17 cellular contexts compared by ENCODE assay signal in genomic region chr11:73200256-73200655, GRCh38. TPM values are rescaled to one million over a fixed set of nuclear protein-coding genes. Genes with fewer than 3 reads are reported as not detected.
DNase-seq lines count a peak whose midpoint lies in the region; ATAC-seq, FAIRE-seq and TF ChIP-seq lines count a peak whose summit lies in the region.
"Had no signal": no experiment of that assay in that cellular context is flagged by ENCODE, and none has a peak within 500 bp of the region (broad histone marks: within the 10 kb centered on the region; RNA-seq: fewer than 3 reads in every experiment).

No MANE protein-coding gene starts in this region.

- no peak overlapping the region for H3K14ac ChIP-seq in H1 (ENCODE audit: insufficient read length)

- peak overlapping the region in 1 of 2 donors; percentile 35 for H3K4me3 Mint-ChIP-seq in CD14-positive monocyte
- H3K4me3 Mint-ChIP-seq: activated naive CD8-positive, alpha-beta T cell had no signal

- H3K79me2 ChIP-seq in H1 (ENCODE audit: control insufficient read depth in 1 of 2, insufficient read depth in 2 of 2, low read length in 2 of 2) = no peaks in the 10 kb centered on the region

- peak overlapping the region; percentile 19; the same call in 1 of the 2 replicates for H4K8ac ChIP-seq in H1 (ENCODE audit: extremely low read depth, insufficient read depth, low read length)

- no peaks in the 10 kb centered on the region for H3K79me1 ChIP-seq in H1 (ENCODE audit: low read depth, low read length)

- no peak overlapping the region for H3K9ac ChIP-seq in HUES6 (ENCODE audit: low read length)
- peak overlapping the region in 3 of 4 experiments; percentile 4 to 52 (median 15); a peak in 4 of 7 replicates for H3K9ac ChIP-seq in H1 (replicated peaks in 1 of 4; ENCODE audit: extremely low read depth in 1 of 4, low read depth in 3 of 4, low read length in 3 of 4)

- H3K4me3 ChIP-seq in HUES6 (ENCODE audit: low read depth, low read length) = no peak overlapping the region
- H3K4me3 ChIP-seq in H1 (ENCODE audit: extremely low read depth in 1 of 4, insufficient read depth in 2 of 4, low read depth in 3 of 4, low read length in 4 of 4) = peak overlapping the region in 1 of 4 experiments; percentile 0; a peak in 1 of 8 replicates
- no peak overlapping the region for H3K4me3 ChIP-seq in BE2C (ENCODE audit: low read depth, low read length)

- H2BK12ac ChIP-seq in H1 (ENCODE audit: low read depth, low read length) = peak overlapping the region; percentile 77

- no peaks in the 10 kb centered on the region for H4K20me1 ChIP-seq in H1 (replicated peaks in 1 of 2; ENCODE audit: control insufficient read depth in 1 of 2, insufficient read depth in 2 of 2, low read length in 2 of 2)

- CTCF ChIA-PET in H1 (lab: Charles Lee; ENCODE audit: partially characterized antibody) = interaction anchor here (0.7 to 2.6 kb wide), 10 partner anchors 12 to 538 kb away, joined by 3 to 12 read pairs (median 5); partner anchors contain the start of gene P2RY2

- H2BK120ac ChIP-seq in H1 (replicated peaks; ENCODE audit: low read depth, low read length) = no peak overlapping the region

- intact Hi-C loops in CD14-positive monocyte (cut with micrococcal nuclease) = no loop called here

- POLR2A ChIA-PET in H1 (lab: Charles Lee; ENCODE audit: partially characterized antibody) = interaction anchor here (0.9 to 1.5 kb wide), 4 partner anchors 13 to 141 kb away, joined by 3 read pairs; no protein-coding TSS in a partner anchor

- H3K23me2 ChIP-seq in H1 (ENCODE audit: low read depth, low read length) = peaks cover 2% of the 10 kb centered on the region; the same call in 1 of the 2 replicates

- peaks cover 3 to 6% of the 10 kb centered on the region in 2 donors for H3K36me3 Mint-ChIP-seq in CD14-positive monocyte
- H3K36me3 Mint-ChIP-seq: activated naive CD8-positive, alpha-beta T cell had no signal

- peak overlapping the region; percentile 70 to 94 (median 87) for H3K27ac Mint-ChIP-seq in CD14-positive monocyte
- H3K27ac Mint-ChIP-seq: activated naive CD8-positive, alpha-beta T cell had no signal

- no peak for TF ChIP-seq EP300 in H1 (IDR thresholded peaks at IDR 0.05; ENCODE audit: borderline replicate concordance in 1 of 2, low read depth in 2 of 2, low read length in 2 of 2)

- no peak for TF ChIP-seq CTCF in CD14-positive monocyte (IDR thresholded peaks at IDR 0.05)
- TF ChIP-seq CTCF in H1 (IDR thresholded peaks at IDR 0.05; ENCODE audit: control extremely low read depth in 1 of 3, insufficient read depth in 1 of 3, low read depth in 1 of 3, low read length in 3 of 3) = no peak
- no peak for TF ChIP-seq CTCF in BE2C (IDR thresholded peaks at IDR 0.05; ENCODE audit: low read depth, low read length)

- H3K4me1 ChIP-seq in HUES6 (ENCODE audit: control insufficient read depth, insufficient read depth, low read length) (peaks cover 31% of the 10 kb centered on the region), H1 (replicated peaks in 1 of 4; ENCODE audit: control insufficient read depth in 3 of 4, insufficient read depth in 4 of 4, low read length in 3 of 4) (peaks cover 7 to 20% (median 15%) of the 10 kb centered on the region in 4 experiments), BE2C (peaks cover 3% of the 10 kb centered on the region; the same call in 1 of the 2 replicates)

- peaks cover 1 to 7% (median 3%) of the 10 kb centered on the region in 3 donors for H3K27me3 Mint-ChIP-seq in CD14-positive monocyte (ENCODE audit: low read depth in 3 of 3)

- peak overlapping the region; percentile 68; the same call in 1 of the 2 replicates for H2BK5ac ChIP-seq in H1 (ENCODE audit: low read depth, low read length)

- H3K9me3 ChIP-seq in HUES6 (ENCODE audit: control insufficient read depth, insufficient read depth, low read depth, low read length) (no peaks in the 10 kb centered on the region), H1 (ENCODE audit: insufficient read depth in 2 of 2, low read depth in 1 of 2, low read length in 1 of 2) (no peaks in the 10 kb centered on the region), BE2C (no peaks in the 10 kb centered on the region)

- no peak for FAIRE-seq in H1 (lab: Jason Lieb, UNC)
- FAIRE-seq: HepG2 had no signal

- no peaks in the 10 kb centered on the region for H3K27me3 ChIP-seq in HUES6 (ENCODE audit: control insufficient read depth, insufficient read depth, low read length)
- no peaks in the 10 kb centered on the region for H3K27me3 ChIP-seq in H1 (replicated peaks in 1 of 4; ENCODE audit: control insufficient read depth in 3 of 4, extremely low read depth in 1 of 4, insufficient read depth in 3 of 4, low read length in 3 of 4)
- no peaks in the 10 kb centered on the region for H3K27me3 ChIP-seq in BE2C

- peak overlapping the region; percentile 48 to 65; a peak in 3 of 4 replicates for H3K4me2 ChIP-seq in H1 (ENCODE audit: insufficient read depth in 1 of 2, low read depth in 2 of 2, low read length in 2 of 2)

- H2BK20ac ChIP-seq in H1 (ENCODE audit: low read length) = no peak overlapping the region; the same call in 1 of the 2 replicates

- peak; percentile 47 for DNase-seq in CD14-positive monocyte (ENCODE audit: low spot score)
- DNase-seq in H1 (ENCODE audit: low read depth in 1 of 2, low spot score in 2 of 2) = no peak
- peak; percentile 41 for DNase-seq in myocyte (ENCODE audit: low read depth)
- no peak for DNase-seq in GM19238 (ENCODE audit: insufficient read length, low spot score)
- DNase-seq in BE2C = no peak
- DNase-seq in UCSD-AML1 (lab: John Stamatoyannopoulos, UW; ENCODE audit: unreplicated experiment) = no peak
- DNase-seq: activated CD4-positive, CD25-positive, alpha-beta regulatory T cell treated with anti-CD3 and anti-CD28 coated beads, Interleukin-2, amount 50 U/mL, for 72 hours; activated T-cell treated with anti-CD3 and anti-CD28 coated beads for 4 hours; hypothalamus; mammary epithelial cell; stimulated activated CD4-positive, alpha-beta T cell treated with anti-CD3 and anti-CD28 coated beads, Interleukin-12 subunit alpha, Interleukin-12 subunit beta, amount 100 ng/mL, for 4 hours had no signal

- H2BK15ac ChIP-seq in H1 (ENCODE audit: low read length) = no peak overlapping the region

- H2AK5ac ChIP-seq in H1 (ENCODE audit: low read depth, low read length) = no peak overlapping the region

- H3K4me1 Mint-ChIP-seq in CD14-positive monocyte = peaks cover 69% of the 10 kb centered on the region

- peak overlapping the region; percentile 41 for H3K4ac ChIP-seq in H1 (replicated peaks; ENCODE audit: insufficient read length, low read depth, low read length)

- no peak for ATAC-seq in HG03565 (IDR thresholded peaks at IDR 0.05; ENCODE audit: unreplicated experiment)
- ATAC-seq: HepG2 had no signal

- peak overlapping the region; percentile 95; the same call in 1 of the 2 replicates for H3K18ac ChIP-seq in H1 (ENCODE audit: extremely low read depth, low read length)

- no peak for TF ChIP-seq POLR2A in H1 (IDR thresholded peaks at IDR 0.05; ENCODE audit: control extremely low read depth in 1 of 2, low read depth in 2 of 2, low read length in 2 of 2)

- H4K5ac ChIP-seq in H1 (ENCODE audit: insufficient read length, low read depth, low read length) = peak overlapping the region; percentile 15

- H3K27ac ChIP-seq in HUES6 (ENCODE audit: low read depth, low read length) (0 out of 2 replicates have a peak overlapping the region, but pooled peaks have one; percentile 0), H1 (ENCODE audit: low read depth, low read length) (no peak overlapping the region)

- no peak overlapping the region for H3K56ac ChIP-seq in H1 (replicated peaks; ENCODE audit: insufficient read length, low read depth, low read length)

- H3K36me3 ChIP-seq in HUES6 (ENCODE audit: control insufficient read depth, insufficient read depth, low read length) (no peaks in the 10 kb centered on the region), H1 (ENCODE audit: control insufficient read depth in 2 of 4, insufficient read depth in 4 of 4, low read length in 3 of 4) (no peaks in the 10 kb centered on the region), BE2C (no peaks in the 10 kb centered on the region)

- TF ChIP-seq RAD21 in H1 (IDR thresholded peaks at IDR 0.05 in 1 of 2, conservative IDR thresholded peaks at IDR 0.05 in 1 of 2; ENCODE audit: low read depth in 2 of 2, low read length in 2 of 2) = no peak

- H3K23ac ChIP-seq in H1 (ENCODE audit: insufficient read length) = no peak overlapping the region

- peak overlapping the region; percentile 15 for H4K91ac ChIP-seq in H1 (replicated peaks; ENCODE audit: insufficient read length, low read length)

- peaks cover 0 to 2% (median 0%) of the 10 kb centered on the region in 7 donors for H3K9me3 Mint-ChIP-seq in CD14-positive monocyte

- peak overlapping the region; percentile 68 for H2AFZ ChIP-seq in H1 (ENCODE audit: low read length)

RNA-seq across cellular contexts. Expression of gene P2RY2, which starts 17.8 kb away (rescaled TPM):
- 10 to 100 TPM in 1 of 2 donors, 1 to 10 TPM in 1; 2.8 to 12.7 TPM for polyA plus RNA-seq in CD14-positive monocyte
- 1.0 and 1.2 TPM in 2 replicates for total RNA-seq in H1 (2021; fragmentation: NEBNext Ultra II Directional; extraction: Animal tissue kit (Norgen Biotek cat#: 25700))
- 1.5 and 2.6 TPM in 2 replicates for polyA plus RNA-seq in H1 (2011; rRNA removed)
- polyA plus RNA-seq in H1 (2011; cell fraction: cytosol; rRNA removed) = 1.4 TPM
- 1.6 TPM for polyA plus RNA-seq in H1 (2011; cell fraction: nucleus; rRNA removed)
- polyA plus RNA-seq in H1 (2012, experiment 1 of 2) = 0.21 to 0.75 TPM (median 0.57 TPM) in 4 replicates
- polyA plus RNA-seq in H1 (2012, experiment 2 of 2) = 0.63 TPM
- 0.93 TPM for polyA plus RNA-seq in H1 (2013, experiment 1 of 2)
- polyA plus RNA-seq in H1 (2013, experiment 2 of 2) = 0.85 TPM
- 1.4 and 1.5 TPM in 2 replicates for polyA minus RNA-seq in H1 (2011; rRNA and poly(A)+ RNA removed)
- polyA minus RNA-seq in H1 (2011; cell fraction: cytosol; rRNA and poly(A)+ RNA removed) = 0.66 TPM
- 2.7 TPM for polyA minus RNA-seq in H1 (2011; cell fraction: nucleus; rRNA and poly(A)+ RNA removed)
- total RNA-seq in myocyte = 1.6 and 3.4 TPM in 2 replicates
- polyA plus RNA-seq in myocyte (2012) = 0.19 TPM
- 0.28 TPM for polyA plus RNA-seq in BE2C (2012; ENCODE audit: insufficient read depth, insufficient read length, low read depth)
- total RNA-seq: OCI-LY7, osteocyte had no signal

RNA-seq across cellular contexts. Expression of gene FCHSD2, which starts 58.1 kb away (rescaled TPM):
- 10 to 100 TPM; 14.5 to 16.6 TPM for polyA plus RNA-seq in CD14-positive monocyte
- 7.8 and 9.2 TPM in 2 replicates for total RNA-seq in H1 (2021; fragmentation: NEBNext Ultra II Directional; extraction: Animal tissue kit (Norgen Biotek cat#: 25700))
- polyA plus RNA-seq in H1 (2011; rRNA removed) = 3.0 and 4.1 TPM in 2 replicates
- 4.8 TPM for polyA plus RNA-seq in H1 (2011; cell fraction: cytosol; rRNA removed)
- 6.5 TPM for polyA plus RNA-seq in H1 (2011; cell fraction: nucleus; rRNA removed)
- 4.8 to 6.8 TPM (median 5.9 TPM) in 4 replicates for polyA plus RNA-seq in H1 (2012, experiment 1 of 2)
- polyA plus RNA-seq in H1 (2012, experiment 2 of 2) = 1.1 TPM
- 4.2 TPM for polyA plus RNA-seq in H1 (2013, experiment 1 of 2)
- polyA plus RNA-seq in H1 (2013, experiment 2 of 2) = 4.0 TPM
- 4.0 and 6.5 TPM in 2 replicates for polyA minus RNA-seq in H1 (2011; rRNA and poly(A)+ RNA removed)
- 4.1 TPM for polyA minus RNA-seq in H1 (2011; cell fraction: cytosol; rRNA and poly(A)+ RNA removed)
- 8.1 TPM for polyA minus RNA-seq in H1 (2011; cell fraction: nucleus; rRNA and poly(A)+ RNA removed)
- total RNA-seq in myocyte = 11.1 and 13.1 TPM in 2 replicates
- polyA plus RNA-seq in myocyte (2012) = 17.2 TPM
- 11.7 TPM for polyA plus RNA-seq in BE2C (2012; ENCODE audit: insufficient read depth, insufficient read length, low read depth)

Comparison
In these comparisons a context has a peak if more than half of its experiments do, and no peak if none do; other contexts are left out.
1. DNase-seq: peak in CD14-positive monocyte (single experiment) and myocyte (single experiment); none in H1 (0 of 2), GM19238 (single experiment), BE2C (single experiment) and UCSD-AML1 (single experiment).